Comparison of ENCODE assay signal across 11 cellular contexts in the genomic region with DNA sequence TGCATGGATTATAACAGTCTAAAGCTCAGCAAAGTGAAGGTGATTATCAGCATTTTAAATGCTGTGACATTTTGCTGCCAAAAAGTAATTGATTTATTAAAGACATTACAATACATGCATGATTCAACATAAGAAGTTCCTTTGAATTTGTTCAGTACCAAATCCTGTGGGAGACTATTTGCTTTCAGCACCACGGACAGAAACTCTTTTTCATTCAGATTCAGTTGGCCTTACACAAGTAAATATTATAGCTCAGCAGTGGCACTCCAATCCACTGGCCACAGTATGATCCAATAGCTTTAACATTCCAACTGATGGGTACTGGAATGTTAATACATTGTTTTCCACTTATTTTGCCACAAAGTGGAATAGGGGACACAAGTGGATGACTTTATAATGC.
DNase-seq lines count a peak whose midpoint lies in the region; ATAC-seq and TF ChIP-seq lines count a peak whose summit lies in the region.
"Had no signal": no experiment of that assay in that cellular context is flagged by ENCODE, and none has a peak within 500 bp of the region (broad histone marks: within the 10 kb centered on the region; RNA-seq: fewer than 3 reads in every experiment).

No MANE protein-coding gene starts in this region.

- no peak for ATAC-seq in esophagus mucosa

- DNase-seq in SW480 (ENCODE audit: low spot score), result peak; percentile 22
- DNase-seq in foreskin fibroblast, result peak; percentile 24 to 73
- DNase-seq in stromal cell of bone marrow (ENCODE audit: low read depth), result peak; percentile 40
- DNase-seq in NCI-H82 treated with DMSO at 0.1 percent for 48 hours (lab: John Stamatoyannopoulos, UW; ENCODE audit: unreplicated experiment), result no peak
- no peak for DNase-seq in GM13976 (ENCODE audit: low spot score)
- DNase-seq: activated CD4-positive, alpha-beta T cell treated with anti-CD3 and anti-CD28 coated beads, Interleukin-2, amount 50 U/mL, for 48 hours; NCI-H1092 treated with DMSO at 0.1 percent for 48 hours; Peyer's patch had no signal

- no peak for TF ChIP-seq CTCF in foreskin fibroblast (IDR thresholded peaks at IDR 0.05; ENCODE audit: low read depth, low read length)
- no peak for TF ChIP-seq CTCF in GM13976 (IDR thresholded peaks at IDR 0.05; ENCODE audit: borderline replicate concordance, control extremely low read depth, extremely low read depth, insufficient read depth, missing control alignments)

- in situ Hi-C loops in GM13976 (cut with MboI; ENCODE audit: low sequenced_read_pairs, unreplicated experiment), result no loop called here

- no peak for TF ChIP-seq EP300 in Ishikawa (IDR thresholded peaks at IDR 0.05; ENCODE audit: borderline replicate concordance)

- H3K4me3 ChIP-seq in foreskin fibroblast (ENCODE audit: low read depth in 1 of 2, low read length in 2 of 2), result no peak overlapping the region
- H3K4me3 ChIP-seq: Peyer's patch, right atrium auricular region had no signal

- no peak for TF ChIP-seq RAD21 in Ishikawa (IDR thresholded peaks at IDR 0.05; ENCODE audit: low read depth)

TF ChIP-seq in Ishikawa, 13 proteins besides CTCF, POLR2A, EP300 and RAD21:
- TF ChIP-seq, protein P1, sequence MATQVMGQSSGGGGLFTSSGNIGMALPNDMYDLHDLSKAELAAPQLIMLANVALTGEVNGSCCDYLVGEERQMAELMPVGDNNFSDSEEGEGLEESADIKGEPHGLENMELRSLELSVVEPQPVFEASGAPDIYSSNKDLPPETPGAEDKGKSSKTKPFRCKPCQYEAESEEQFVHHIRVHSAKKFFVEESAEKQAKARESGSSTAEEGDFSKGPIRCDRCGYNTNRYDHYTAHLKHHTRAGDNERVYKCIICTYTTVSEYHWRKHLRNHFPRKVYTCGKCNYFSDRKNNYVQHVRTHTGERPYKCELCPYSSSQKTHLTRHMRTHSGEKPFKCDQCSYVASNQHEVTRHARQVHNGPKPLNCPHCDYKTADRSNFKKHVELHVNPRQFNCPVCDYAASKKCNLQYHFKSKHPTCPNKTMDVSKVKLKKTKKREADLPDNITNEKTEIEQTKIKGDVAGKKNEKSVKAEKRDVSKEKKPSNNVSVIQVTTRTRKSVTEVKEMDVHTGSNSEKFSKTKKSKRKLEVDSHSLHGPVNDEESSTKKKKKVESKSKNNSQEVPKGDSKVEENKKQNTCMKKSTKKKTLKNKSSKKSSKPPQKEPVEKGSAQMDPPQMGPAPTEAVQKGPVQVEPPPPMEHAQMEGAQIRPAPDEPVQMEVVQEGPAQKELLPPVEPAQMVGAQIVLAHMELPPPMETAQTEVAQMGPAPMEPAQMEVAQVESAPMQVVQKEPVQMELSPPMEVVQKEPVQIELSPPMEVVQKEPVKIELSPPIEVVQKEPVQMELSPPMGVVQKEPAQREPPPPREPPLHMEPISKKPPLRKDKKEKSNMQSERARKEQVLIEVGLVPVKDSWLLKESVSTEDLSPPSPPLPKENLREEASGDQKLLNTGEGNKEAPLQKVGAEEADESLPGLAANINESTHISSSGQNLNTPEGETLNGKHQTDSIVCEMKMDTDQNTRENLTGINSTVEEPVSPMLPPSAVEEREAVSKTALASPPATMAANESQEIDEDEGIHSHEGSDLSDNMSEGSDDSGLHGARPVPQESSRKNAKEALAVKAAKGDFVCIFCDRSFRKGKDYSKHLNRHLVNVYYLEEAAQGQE (IDR thresholded peaks at IDR 0.05; ENCODE audit: low read depth), result peak; percentile 84
- no peak for TF ChIP-seq CREB1 (IDR thresholded peaks at IDR 0.05; ENCODE audit: low read depth)

Comparison
In these comparisons a context has a peak if more than half of its experiments do, and no peak if none do; other contexts are left out.
1. DNase-seq: peak in SW480 (single experiment), foreskin fibroblast (2 of 2) and stromal cell of bone marrow (single experiment); none in NCI-H82 treated with DMSO at 0.1 percent for 48 hours (single experiment) and GM13976 (single experiment).